ENCODE assay signal across 8 cellular contexts in the genomic region with DNA sequence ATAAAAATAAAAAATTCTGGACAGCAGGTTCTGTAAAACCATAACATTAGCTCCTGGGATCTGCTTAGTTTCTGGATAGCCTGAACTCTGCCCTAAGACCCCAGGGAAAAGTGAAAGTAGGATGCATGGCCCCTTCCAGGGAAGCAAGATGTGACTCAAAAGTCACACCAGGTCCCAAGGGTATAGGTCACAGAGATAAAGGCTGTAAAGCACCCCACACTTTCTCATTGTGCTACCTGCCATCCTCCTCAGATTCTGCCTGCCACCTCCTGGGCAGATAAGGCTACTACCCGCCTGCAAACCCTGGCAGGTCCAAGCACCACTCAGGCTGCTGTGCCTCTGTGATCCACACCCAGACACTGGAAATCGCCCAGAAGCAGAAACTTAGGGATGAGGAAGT. TPM values are rescaled to one million over a fixed set of nuclear protein-coding genes. Genes with fewer than 3 reads are reported as not detected.
A peak's percentile ranks its signal among the peaks of the same experiment; 100 is the strongest.
DNase-seq lines count a peak whose midpoint lies in the region; ATAC-seq and TF ChIP-seq lines count a peak whose summit lies in the region.

No MANE protein-coding gene starts in this region.

- TF ChIP-seq EP300 in esophagus muscularis mucosa (IDR thresholded peaks at IDR 0.05): no peak

- no peak overlapping the region for H3K27ac ChIP-seq in esophagus muscularis mucosa (replicated peaks in 1 of 4)
- peak overlapping the region; percentile 25 for H3K27ac ChIP-seq in neutrophil

- H3K27me3 ChIP-seq in esophagus muscularis mucosa: peaks cover 0 to 21% (median 0%) of the 10 kb centered on the region in 4 donors
- H3K27me3 ChIP-seq in neutrophil: no peaks in the 10 kb centered on the region

- no peak for TF ChIP-seq POLR2A in esophagus muscularis mucosa (IDR thresholded peaks at IDR 0.05; ENCODE audit: low read depth)

- no peaks in the 10 kb centered on the region for H3K9me3 Mint-ChIP-seq in activated CD4-positive, alpha-beta memory T cell treated with anti-CD3 and anti-CD28 coated beads, Interleukin-2, amount 10 ng/mL, durations not matched to agents 7 days and 5 days

- POLR2A ChIA-PET in activated CD4-positive, alpha-beta memory T cell treated with anti-CD3 and anti-CD28 coated beads, Interleukin-2, amount 10 ng/mL, durations not matched to agents 7 days and 5 days (lab: Charles Lee): interaction anchor here (1.1 to 1.2 kb wide), 2 partner anchors 116 to 121 kb away, joined by 3 to 4 read pairs; a partner anchor contains a TSS

- no peaks in the 10 kb centered on the region for H3K36me3 Mint-ChIP-seq in activated CD4-positive, alpha-beta memory T cell treated with anti-CD3 and anti-CD28 coated beads, Interleukin-2, amount 10 ng/mL, durations not matched to agents 7 days and 5 days (ENCODE audit: low read depth)

- ATAC-seq in GM21825 (IDR thresholded peaks at IDR 0.05; ENCODE audit: unreplicated experiment) (peak; percentile 77), omental fat pad (ENCODE audit: low FRiP score) (no peak)

- H3K9me3 ChIP-seq in esophagus muscularis mucosa (no peaks in the 10 kb centered on the region), neutrophil (no peaks in the 10 kb centered on the region)

- CTCF ChIA-PET in activated CD4-positive, alpha-beta memory T cell treated with anti-CD3 and anti-CD28 coated beads, Interleukin-2, amount 10 ng/mL, durations not matched to agents 7 days and 5 days (lab: Charles Lee): interaction anchor here (0.6 to 4.2 kb wide), 8 partner anchors 11 to 199 kb away, joined by 3 to 78 read pairs (median 9); a partner anchor contains a TSS

- H3K36me3 ChIP-seq in esophagus muscularis mucosa (no peaks in the 10 kb centered on the region), neutrophil (no peaks in the 10 kb centered on the region)

- WGBS in esophagus muscularis mucosa: 40% methylated on average over 1 of the region's 2 CpGs

- peaks cover 17% of the 10 kb centered on the region for H3K4me1 Mint-ChIP-seq in activated CD4-positive, alpha-beta memory T cell treated with anti-CD3 and anti-CD28 coated beads, Interleukin-2, amount 10 ng/mL, durations not matched to agents 7 days and 5 days

- no peak overlapping the region for H3K27ac Mint-ChIP-seq in activated CD4-positive, alpha-beta memory T cell treated with anti-CD3 and anti-CD28 coated beads, Interleukin-2, amount 10 ng/mL, durations not matched to agents 7 days and 5 days

- intact Hi-C loops in esophagus muscularis mucosa (cut with DNase I): no loop called here

- DNase-seq in G401 (ENCODE audit: low spot score): peak; percentile 4
- DNase-seq in NCI-H1694 treated with DMSO at 0.1 percent for 48 hours (lab: John Stamatoyannopoulos, UW): peak; percentile 70
- DNase-seq in activated CD4-positive, alpha-beta memory T cell treated with anti-CD3 and anti-CD28 coated beads, Interleukin-2, amount 10 ng/mL, durations not matched to agents 7 days and 5 days: peak; percentile 77
- no peak for DNase-seq in esophagus muscularis mucosa (ENCODE audit: extremely low spot score)
- peak; percentile 61 for DNase-seq in ureter (ENCODE audit: low spot score)
- no peak for DNase-seq in omental fat pad (ENCODE audit: low spot score)

- H3K4me1 ChIP-seq in esophagus muscularis mucosa: no peaks in the 10 kb centered on the region
- H3K4me1 ChIP-seq in neutrophil (ENCODE audit: control insufficient read depth in 1 of 2, insufficient read depth in 1 of 2, low read depth in 1 of 2, low read length in 1 of 2): peaks cover 11 to 14% of the 10 kb centered on the region in 2 experiments

- peak; percentile 12 to 39 (median 36) for TF ChIP-seq CTCF in esophagus muscularis mucosa (IDR thresholded peaks at IDR 0.05)
- TF ChIP-seq CTCF in neutrophil (IDR thresholded peaks at IDR 0.05): peak; percentile 92
- TF ChIP-seq CTCF in omental fat pad (IDR thresholded peaks at IDR 0.05): no peak

- no peak overlapping the region for H3K4me3 Mint-ChIP-seq in activated CD4-positive, alpha-beta memory T cell treated with anti-CD3 and anti-CD28 coated beads, Interleukin-2, amount 10 ng/mL, durations not matched to agents 7 days and 5 days

- in situ Hi-C loops in G401 (cut with HindIII; ENCODE audit: low sequenced_read_pairs): no loop called here

- H3K27me3 Mint-ChIP-seq in activated CD4-positive, alpha-beta memory T cell treated with anti-CD3 and anti-CD28 coated beads, Interleukin-2, amount 10 ng/mL, durations not matched to agents 7 days and 5 days: peaks cover 6% of the 10 kb centered on the region

- H3K4me3 ChIP-seq in esophagus muscularis mucosa (no peak overlapping the region), neutrophil (ENCODE audit: low read depth in 1 of 2, low read length in 1 of 2) (no peak overlapping the region)

RNA-seq across cellular contexts. Expression of a gene that starts 20.6 kb away (rescaled TPM):
- total RNA-seq in G401 (2014; rRNA removed; shearing (Covaris generic)): not detected in 2 replicates
- total RNA-seq in activated CD4-positive, alpha-beta memory T cell treated with anti-CD3 and anti-CD28 coated beads, Interleukin-2, amount 10 ng/mL, durations not matched to agents 7 days and 5 days: not detected
- total RNA-seq in esophagus muscularis mucosa (1 to 10 TPM in 1 of 4 donors, not detected in 3; 1.7 TPM), ureter (0.36 TPM), omental fat pad (1 to 10 TPM in 1 of 4 donors, under 1 TPM in 3; 0.46 to 4.4 (median 0.80) TPM)

RNA-seq across cellular contexts. Expression of a gene that starts 21.6 kb away (rescaled TPM):
- total RNA-seq in G401 (2014; rRNA removed; shearing (Covaris generic)): not detected in 2 replicates
- total RNA-seq in activated CD4-positive, alpha-beta memory T cell treated with anti-CD3 and anti-CD28 coated beads, Interleukin-2, amount 10 ng/mL, durations not matched to agents 7 days and 5 days: not detected
- total RNA-seq in esophagus muscularis mucosa (not detected), ureter (not detected), omental fat pad (not detected)

RNA-seq across cellular contexts. Expression of a gene that starts 44.8 kb away (rescaled TPM):
- total RNA-seq in G401 (2014; rRNA removed; shearing (Covaris generic)): 85.4 and 136 TPM in 2 replicates
- total RNA-seq in activated CD4-positive, alpha-beta memory T cell treated with anti-CD3 and anti-CD28 coated beads, Interleukin-2, amount 10 ng/mL, durations not matched to agents 7 days and 5 days: not detected
- total RNA-seq in esophagus muscularis mucosa (1 to 10 TPM; 1.7 to 5.5 (median 3.8) TPM), ureter (131 TPM), omental fat pad (10 to 100 TPM in 3 of 4 donors, 1 to 10 TPM in 1; 2.8 to 48.9 (median 33.8) TPM)

RNA-seq across cellular contexts. Expression of a gene that starts 59.5 kb away (rescaled TPM):
- total RNA-seq in G401 (2014; rRNA removed; shearing (Covaris generic)): not detected in 2 replicates
- total RNA-seq in activated CD4-positive, alpha-beta memory T cell treated with anti-CD3 and anti-CD28 coated beads, Interleukin-2, amount 10 ng/mL, durations not matched to agents 7 days and 5 days: not detected
- total RNA-seq in esophagus muscularis mucosa: not detected
- not detected for total RNA-seq in ureter
- total RNA-seq in omental fat pad: under 1 TPM in 1 of 4 donors, not detected in 3; 0.93 TPM

Comparison
In these comparisons a context has a peak if more than half of its experiments do, and no peak if none do; other contexts are left out.
1. DNase-seq: peak in G401 (single experiment), NCI-H1694 treated with DMSO at 0.1 percent for 48 hours (single experiment), activated CD4-positive, alpha-beta memory T cell treated with anti-CD3 and anti-CD28 coated beads, Interleukin-2, amount 10 ng/mL, durations not matched to agents 7 days and 5 days (single experiment) and ureter (single experiment); none in esophagus muscularis mucosa (single experiment) and omental fat pad (single experiment).
2. CTCF ChIP-seq: peak in esophagus muscularis mucosa (3 of 3) and neutrophil (single experiment); none in omental fat pad (0 of 3).